ENCODE assay signal across 21 cellular contexts in genomic region chr17:18380471-18381157, GRCh38. TPM values are rescaled to one million over a fixed set of nuclear protein-coding genes. Genes with fewer than 3 reads are reported as not detected.
"Had no signal": no experiment of that assay in that cellular context is flagged by ENCODE, and none has a peak within 500 bp of the region (broad histone marks: within the 10 kb centered on the region; RNA-seq: fewer than 3 reads in every experiment).

No MANE protein-coding gene starts in this region.

- H3K36me3 Mint-ChIP-seq: naive thymus-derived CD8-positive, alpha-beta T cell; stimulated activated naive B cell treated with anti-CD40 and anti-IgM and Interleukin-4, amounts not matched to agents 10 μg/mL and 1 μg/mL and 100 μg/mL, for 72 hours had no signal

- H3K9me3 Mint-ChIP-seq: naive thymus-derived CD8-positive, alpha-beta T cell; stimulated activated naive B cell treated with anti-CD40 and anti-IgM and Interleukin-4, amounts not matched to agents 10 μg/mL and 1 μg/mL and 100 μg/mL, for 72 hours had no signal

- H3K27ac Mint-ChIP-seq: progenitor cell of endocrine pancreas; stimulated activated naive B cell treated with anti-CD40 and anti-IgM and Interleukin-4, amounts not matched to agents 10 μg/mL and 1 μg/mL and 100 μg/mL, for 72 hours had no signal

- H3K27ac ChIP-seq: colonic mucosa, heart left ventricle, ovary had no signal

- H3K36me3 ChIP-seq: colonic mucosa, heart left ventricle, ovary had no signal

- H3K4me3 Mint-ChIP-seq: stimulated activated naive B cell treated with anti-CD40 and anti-IgM and Interleukin-4, amounts not matched to agents 10 μg/mL and 1 μg/mL and 100 μg/mL, for 72 hours had no signal

- H3K4me3 ChIP-seq: colonic mucosa, heart left ventricle, mucosa of descending colon, ovary had no signal

- DNase-seq: colonic mucosa; effector CD8-positive, alpha-beta T cell; heart left ventricle; hippocampal formation; mammary epithelial cell; mucosa of descending colon; naive thymus-derived CD8-positive, alpha-beta T cell; ovary; right cardiac atrium; stimulated activated CD4-positive, alpha-beta T cell treated with anti-CD3 and anti-CD28 coated beads, Interleukin-2, amount 100 ng/mL, for 24 hours; stimulated activated CD4-positive, alpha-beta T cell treated with anti-CD3 and anti-CD28 coated beads, Interleukin-4, amount 100 ng/mL, for 4 hours; stimulated activated naive B cell treated with anti-CD40 and anti-IgM and Interleukin-4, amounts not matched to agents 10 μg/mL and 1 μg/mL and 100 μg/mL, for 72 hours; trophoblast cell had no signal

- ATAC-seq: esophagus mucosa; heart left ventricle; mucosa of descending colon; naive thymus-derived CD8-positive, alpha-beta T cell; right cardiac atrium; stimulated activated naive B cell treated with anti-CD40 and anti-IgM and Interleukin-4, amounts not matched to agents 10 μg/mL and 1 μg/mL and 100 μg/mL, for 72 hours had no signal

- H3K27me3 ChIP-seq: colonic mucosa, ovary had no signal

- H3K9me3 ChIP-seq: colonic mucosa, mucosa of descending colon, ovary had no signal

RNA-seq across cellular contexts. Expression of gene EVPLL, which starts 3.0 kb away (rescaled TPM):
- total RNA-seq: cerebellum; dermis microvascular lymphatic vessel endothelial cell; fibroblast of lung; frontal cortex; glomerular endothelial cell; heart left ventricle; naive thymus-derived CD8-positive, alpha-beta T cell; ovary; progenitor cell of endocrine pancreas; right cardiac atrium had no signal
- polyA plus RNA-seq: fibroblast of lung, heart left ventricle, mammary epithelial cell, neural cell, ovary, right cardiac atrium had no signal
